7 cellular contexts compared by ENCODE assay signal in genomic region chr4:37891221-37892159, GRCh38. TPM values are rescaled to one million over a fixed set of nuclear protein-coding genes. Genes with fewer than 3 reads are reported as not detected.
DNase-seq lines count a peak whose midpoint lies in the region; ATAC-seq and TF ChIP-seq lines count a peak whose summit lies in the region.

No MANE protein-coding gene starts in this region.

- no peak for TF ChIP-seq EP300 in neural cell (conservative IDR thresholded peaks at IDR 0.05; ENCODE audit: poor library complexity, severe bottlenecking)

- H3K9me3 ChIP-seq in esophagus squamous epithelium (no peaks in the 10 kb centered on the region), neural cell (ENCODE audit: low read length) (no peaks in the 10 kb centered on the region), stomach smooth muscle (ENCODE audit: control insufficient read depth in 2 of 2, low read length in 2 of 2) (no peaks in the 10 kb centered on the region)

- peak overlapping the region; percentile 82 to 92 (median 86) for H3K27ac ChIP-seq in esophagus squamous epithelium
- H3K27ac ChIP-seq in neural cell (ENCODE audit: low read length): no peak overlapping the region
- H3K27ac ChIP-seq in stomach smooth muscle (ENCODE audit: low read length): peak overlapping the region; percentile 99

- peak overlapping the region; percentile 12 for H2AFZ ChIP-seq in neural cell (ENCODE audit: low read depth, low read length)

- ATAC-seq in GM18505 (IDR thresholded peaks at IDR 0.05; ENCODE audit: unreplicated experiment) (peak; percentile 54), HG02571 (IDR thresholded peaks at IDR 0.05; ENCODE audit: unreplicated experiment) (peak; percentile 39)

- peak; percentile 6 for TF ChIP-seq RAD21 in neural cell (conservative IDR thresholded peaks at IDR 0.05)

- H3K9ac ChIP-seq in neural cell (ENCODE audit: low read length): peak overlapping the region; percentile 53
- peak overlapping the region; percentile 82 to 86 for H3K9ac ChIP-seq in stomach smooth muscle (ENCODE audit: low read length in 2 of 2)

- 0% methylated on average over 4 to 9 of the region's 55 CpGs for WGBS in esophagus squamous epithelium, 2 donors

- H3K27me3 ChIP-seq in esophagus squamous epithelium: peaks cover 0 to 7% (median 0%) of the 10 kb centered on the region in 4 donors
- H3K27me3 ChIP-seq in neural cell (ENCODE audit: insufficient read depth, low read depth, low read length): peaks cover 51% of the 10 kb centered on the region
- no peaks in the 10 kb centered on the region for H3K27me3 ChIP-seq in stomach smooth muscle (ENCODE audit: control insufficient read depth in 1 of 2, insufficient read depth in 2 of 2, low read length in 2 of 2)

- H3F3A ChIP-seq in neural cell (ENCODE audit: insufficient read depth, low read length, poor library complexity, severe bottlenecking): no peaks in the 10 kb centered on the region

- H4K20me1 ChIP-seq in neural cell (ENCODE audit: insufficient read depth): no peaks in the 10 kb centered on the region

- no peak overlapping the region for H3K4me2 ChIP-seq in neural cell (ENCODE audit: low read length)

- no peaks in the 10 kb centered on the region for H3K36me3 ChIP-seq in esophagus squamous epithelium
- no peaks in the 10 kb centered on the region for H3K36me3 ChIP-seq in neural cell (ENCODE audit: insufficient read depth, low read length)
- no peaks in the 10 kb centered on the region for H3K36me3 ChIP-seq in stomach smooth muscle (ENCODE audit: control insufficient read depth in 2 of 2, insufficient read depth in 2 of 2, low read length in 2 of 2)

- TF ChIP-seq POLR2A in GM18505 (IDR thresholded peaks at IDR 0.05; ENCODE audit: borderline replicate concordance, extremely low read depth, insufficient read depth, insufficient read length): peak; percentile 29
- TF ChIP-seq POLR2A in esophagus squamous epithelium (IDR thresholded peaks at IDR 0.05): no peak

- no peak for TF ChIP-seq CTCF in esophagus squamous epithelium (IDR thresholded peaks at IDR 0.05)
- no peak for TF ChIP-seq CTCF in neural cell (IDR thresholded peaks at IDR 0.05; ENCODE audit: poor library complexity, severe bottlenecking)

- H3K4me3 ChIP-seq in esophagus squamous epithelium: peak overlapping the region; percentile 72 to 94 (median 76)
- peak overlapping the region; percentile 86 for H3K4me3 ChIP-seq in neural cell (ENCODE audit: low read length)
- peak overlapping the region; percentile 83 to 88 for H3K4me3 ChIP-seq in stomach smooth muscle (ENCODE audit: low read length in 2 of 2)

- H3K4me1 ChIP-seq in esophagus squamous epithelium (peaks cover 3 to 35% (median 5%) of the 10 kb centered on the region in 3 donors), stomach smooth muscle (ENCODE audit: control insufficient read depth, insufficient read depth, low read length) (peaks cover 47% of the 10 kb centered on the region)

- no peaks in the 10 kb centered on the region for H3K9me2 ChIP-seq in neural cell (ENCODE audit: insufficient read depth, low read length)

- intact Hi-C loops in esophagus squamous epithelium (cut with DNase I): no loop called here

- DNase-seq in NCI-H1436 treated with DMSO at 0.1 percent for 48 hours (lab: John Stamatoyannopoulos, UW) (peak; percentile 2), esophagus squamous epithelium (lab: John Stamatoyannopoulos, UW) (no peak)
- peak; percentile 76 for DNase-seq in activated CD8-positive, alpha-beta memory T cell treated with anti-CD3 and anti-CD28 coated beads, Interleukin-2, amount 50 U/mL, for 48 hours

- no peaks in the 10 kb centered on the region for H3K79me2 ChIP-seq in neural cell (replicated peaks; ENCODE audit: insufficient read depth, low read length)

TF ChIP-seq in neural cell, 6 proteins besides CTCF, POLR2A, EP300 and RAD21:
- TF ChIP-seq MXI1 (conservative IDR thresholded peaks at IDR 0.05; ENCODE audit: poor library complexity, severe bottlenecking) (no peak), POLR2AphosphoS5 (IDR thresholded peaks at IDR 0.05) (no peak), EZH2 (IDR thresholded peaks at IDR 0.05; ENCODE audit: borderline replicate concordance, insufficient read depth, low read length, poor library complexity, severe bottlenecking) (peak; percentile 59)

RNA-seq across cellular contexts. Expression of gene TBC1D1, which starts 0.6 kb away (rescaled TPM):
- 10 to 100 TPM in 3 of 4 donors, 1 to 10 TPM in 1; 6.9 to 44.6 (median 25.6) TPM for total RNA-seq in esophagus squamous epithelium
- polyA plus RNA-seq in neural cell: 21.3 and 23.2 TPM in 2 replicates
- 48.9 and 51.4 TPM in 2 replicates for polyA minus RNA-seq in neural cell
